ENCODE assay signal across 8 cellular contexts in genomic region chr9:21965401-21965951, GRCh38. TPM values are rescaled to one million over a fixed set of nuclear protein-coding genes. Genes with fewer than 3 reads are reported as not detected.
DNase-seq lines count a peak whose midpoint lies in the region; ATAC-seq and TF ChIP-seq lines count a peak whose summit lies in the region.

No MANE protein-coding gene starts in this region.

- no peaks in the 10 kb centered on the region for H3K9me3 ChIP-seq in Caco-2
- H3K9me3 ChIP-seq in left ventricle myocardium inferior (replicated peaks) = peaks cover 13% of the 10 kb centered on the region
- peaks cover 0 to 4% (median 1%) of the 10 kb centered on the region in 4 donors for H3K9me3 ChIP-seq in sigmoid colon

- no peak overlapping the region for H3K27ac ChIP-seq in left ventricle myocardium inferior (replicated peaks)
- H3K27ac ChIP-seq in sigmoid colon = no peak overlapping the region

- H3K4me1 Mint-ChIP-seq in Caco-2 (ENCODE audit: low read depth, unreplicated experiment) = no peaks in the 10 kb centered on the region
- H3K4me1 Mint-ChIP-seq in activated T-helper 2 cell treated with anti-CD3 and anti-CD28 coated beads, Interferon-gamma antibody, Interleukin-2, Interleukin-4, amounts not matched to agents 10 μg/mL and 5 μg/mL and 100 μg/mL, durations not matched to agents 14 hours and 24 hours and 36 hours (ENCODE audit: low read depth) = peaks cover 25% of the 10 kb centered on the region

- DNase-seq in Caco-2 (peak; percentile 77 to 79), left ventricle myocardium inferior (no peak), sigmoid colon (peak; percentile 70), NCI-H1105 treated with DMSO at 0.1 percent for 48 hours (lab: John Stamatoyannopoulos, UW) (no peak)
- DNase-seq in activated T-helper 2 cell treated with anti-CD3 and anti-CD28 coated beads, Interferon-gamma antibody, Interleukin-2, Interleukin-4, amounts not matched to agents 10 μg/mL and 5 μg/mL and 100 μg/mL, durations not matched to agents 14 hours and 24 hours and 36 hours (ENCODE audit: low spot score) = peak; percentile 44

- H3K9me3 Mint-ChIP-seq in Caco-2 (ENCODE audit: unreplicated experiment) = no peaks in the 10 kb centered on the region
- H3K9me3 Mint-ChIP-seq in activated T-helper 2 cell treated with anti-CD3 and anti-CD28 coated beads, Interferon-gamma antibody, Interleukin-2, Interleukin-4, amounts not matched to agents 10 μg/mL and 5 μg/mL and 100 μg/mL, durations not matched to agents 14 hours and 24 hours and 36 hours = peaks cover 22% of the 10 kb centered on the region

- no peaks in the 10 kb centered on the region for H3K36me3 ChIP-seq in Caco-2 (ENCODE audit: control insufficient read depth, insufficient read depth, low read length)
- H3K36me3 ChIP-seq in left ventricle myocardium inferior = no peaks in the 10 kb centered on the region
- H3K36me3 ChIP-seq in sigmoid colon = no peaks in the 10 kb centered on the region

- BruUV-seq in Caco-2 (replicated peaks; lab: Mats Ljungman, UMichigan) = TSS peak; percentile 59

- 3% methylated on average over 30 of the region's 30 CpGs for WGBS in sigmoid colon, 2 donors

- TF ChIP-seq POLR2A in sigmoid colon (IDR thresholded peaks at IDR 0.05) = no peak

- peak overlapping the region; percentile 66 for H3K4me3 Mint-ChIP-seq in Caco-2 (ENCODE audit: unreplicated experiment)
- peak overlapping the region; percentile 63 for H3K4me3 Mint-ChIP-seq in activated T-helper 2 cell treated with anti-CD3 and anti-CD28 coated beads, Interferon-gamma antibody, Interleukin-2, Interleukin-4, amounts not matched to agents 10 μg/mL and 5 μg/mL and 100 μg/mL, durations not matched to agents 14 hours and 24 hours and 36 hours (ENCODE audit: low read depth)

- POLR2A ChIA-PET in Caco-2 (lab: Charles Lee) = no interaction called here

- H3K27me3 ChIP-seq in Caco-2 (replicated peaks; ENCODE audit: control insufficient read depth, insufficient read depth, low read length) (no peaks in the 10 kb centered on the region), left ventricle myocardium inferior (ENCODE audit: low read depth) (peaks cover 100% of the 10 kb centered on the region), sigmoid colon (peaks cover 51 to 84% (median 77%) of the 10 kb centered on the region in 3 donors)

- peak; percentile 26 to 74 for TF ChIP-seq CTCF in Caco-2 (IDR thresholded peaks at IDR 0.05; ENCODE audit: insufficient read depth in 1 of 2, low read depth in 1 of 2, low read length in 1 of 2, severe bottlenecking in 1 of 2, unreplicated experiment in 1 of 2)
- TF ChIP-seq CTCF in left ventricle myocardium inferior (IDR thresholded peaks at IDR 0.05; ENCODE audit: borderline replicate concordance) = peak; percentile 21
- no peak for TF ChIP-seq CTCF in sigmoid colon (IDR thresholded peaks at IDR 0.05)

- H3K4me3 ChIP-seq in Caco-2 (ENCODE audit: low read depth, low read length) = peak overlapping the region; percentile 59
- H3K4me3 ChIP-seq in left ventricle myocardium inferior = peak overlapping the region; percentile 55
- peak overlapping the region in 2 of 4 donors; percentile 30 to 37 for H3K4me3 ChIP-seq in sigmoid colon

- H3K27ac Mint-ChIP-seq in Caco-2 (ENCODE audit: unreplicated experiment) = no peak overlapping the region
- no peak overlapping the region for H3K27ac Mint-ChIP-seq in activated T-helper 2 cell treated with anti-CD3 and anti-CD28 coated beads, Interferon-gamma antibody, Interleukin-2, Interleukin-4, amounts not matched to agents 10 μg/mL and 5 μg/mL and 100 μg/mL, durations not matched to agents 14 hours and 24 hours and 36 hours

- CTCF ChIA-PET in Caco-2 (lab: Charles Lee) = no interaction called here

- intact Hi-C loops in Caco-2 (cut with micrococcal nuclease; ENCODE audit: unreplicated experiment) (loop anchor here (1.0 to 10.0 kb wide), 2 partner anchors 91 to 152 kb away; no protein-coding TSS in a partner anchor), left ventricle myocardium inferior (cut with micrococcal nuclease) (no loop called here), sigmoid colon (cut with DNase I) (no loop called here)
- intact Hi-C loops in activated T-helper 2 cell treated with anti-CD3 and anti-CD28 coated beads, Interferon-gamma antibody, Interleukin-2, Interleukin-4, amounts not matched to agents 10 μg/mL and 5 μg/mL and 100 μg/mL, durations not matched to agents 14 hours and 24 hours and 36 hours (cut with micrococcal nuclease) = loop anchor here (1.0 to 5.0 kb wide), 4 partner anchors 10 to 482 kb away; partner anchors contain the start of gene DMRTA1

- no peak for TF ChIP-seq EP300 in sigmoid colon (IDR thresholded peaks at IDR 0.05)

- no peaks in the 10 kb centered on the region for H3K27me3 Mint-ChIP-seq in Caco-2 (ENCODE audit: insufficient read depth, unreplicated experiment)
- peaks cover 87% of the 10 kb centered on the region for H3K27me3 Mint-ChIP-seq in activated T-helper 2 cell treated with anti-CD3 and anti-CD28 coated beads, Interferon-gamma antibody, Interleukin-2, Interleukin-4, amounts not matched to agents 10 μg/mL and 5 μg/mL and 100 μg/mL, durations not matched to agents 14 hours and 24 hours and 36 hours (ENCODE audit: low read depth)

- peaks cover 5% of the 10 kb centered on the region for H3K36me3 Mint-ChIP-seq in Caco-2 (ENCODE audit: insufficient read depth, unreplicated experiment)
- peaks cover 26% of the 10 kb centered on the region for H3K36me3 Mint-ChIP-seq in activated T-helper 2 cell treated with anti-CD3 and anti-CD28 coated beads, Interferon-gamma antibody, Interleukin-2, Interleukin-4, amounts not matched to agents 10 μg/mL and 5 μg/mL and 100 μg/mL, durations not matched to agents 14 hours and 24 hours and 36 hours (ENCODE audit: low read depth)

- H3K4me1 ChIP-seq in Caco-2 (no peaks in the 10 kb centered on the region), left ventricle myocardium inferior (peaks cover 27% of the 10 kb centered on the region), sigmoid colon (peaks cover 0 to 27% (median 22%) of the 10 kb centered on the region in 4 donors)

- ATAC-seq in GM19452 (IDR thresholded peaks at IDR 0.05; ENCODE audit: unreplicated experiment) (peak; percentile 77), HG03469 (IDR thresholded peaks at IDR 0.05; ENCODE audit: unreplicated experiment) (peak; percentile 85), GM21526 (IDR thresholded peaks at IDR 0.05; ENCODE audit: low FRiP score, unreplicated experiment) (no peak)

RNA-seq across cellular contexts. Expression of gene CDKN2A, which starts 28.7 kb away (rescaled TPM):
- 46.6 and 48.0 TPM in 2 replicates for total RNA-seq in Caco-2 (2022)
- total RNA-seq in activated T-helper 2 cell treated with anti-CD3 and anti-CD28 coated beads, Interferon-gamma antibody, Interleukin-2, Interleukin-4, amounts not matched to agents 10 μg/mL and 5 μg/mL and 100 μg/mL, durations not matched to agents 14 hours and 24 hours and 36 hours = 5.8 and 7.4 TPM in 2 replicates
- 0.30 TPM for total RNA-seq in left ventricle myocardium inferior
- 1 to 10 TPM; 1.4 to 6.1 (median 3.5) TPM for total RNA-seq in sigmoid colon
- 1 to 10 TPM; 1.7 to 2.5 (median 2.4) TPM for polyA plus RNA-seq in sigmoid colon

RNA-seq across cellular contexts. Expression of gene CDKN2B-AS1, which starts 29.1 kb away (rescaled TPM):
- total RNA-seq in Caco-2 (2022) (1.2 and 2.1 TPM in 2 replicates), left ventricle myocardium inferior (0.30 TPM), sigmoid colon (1 to 10 TPM in 2 of 4 donors, under 1 TPM in 2; 0.49 to 2.0 (median 1.0) TPM)
- 0.82 and 1.1 TPM in 2 replicates for total RNA-seq in activated T-helper 2 cell treated with anti-CD3 and anti-CD28 coated beads, Interferon-gamma antibody, Interleukin-2, Interleukin-4, amounts not matched to agents 10 μg/mL and 5 μg/mL and 100 μg/mL, durations not matched to agents 14 hours and 24 hours and 36 hours
- polyA plus RNA-seq in sigmoid colon = 100 to 1,000 TPM in 2 of 3 donors, 10 to 100 TPM in 1; 31.1 to 264 (median 250) TPM

RNA-seq across cellular contexts. Expression of gene CDKN2B, which starts 43.6 kb away (rescaled TPM):
- total RNA-seq in Caco-2 (2022) = 7.6 and 8.2 TPM in 2 replicates
- 0.62 and 0.69 TPM in 2 replicates for total RNA-seq in activated T-helper 2 cell treated with anti-CD3 and anti-CD28 coated beads, Interferon-gamma antibody, Interleukin-2, Interleukin-4, amounts not matched to agents 10 μg/mL and 5 μg/mL and 100 μg/mL, durations not matched to agents 14 hours and 24 hours and 36 hours
- 0.82 TPM for total RNA-seq in left ventricle myocardium inferior
- 1 to 10 TPM; 3.0 to 6.1 (median 4.5) TPM for total RNA-seq in sigmoid colon
- 100 to 1,000 TPM in 1 of 3 donors, 10 to 100 TPM in 2; 33.7 to 124 (median 84.1) TPM for polyA plus RNA-seq in sigmoid colon

Comparison
In these comparisons a context has a peak if more than half of its experiments do, and no peak if none do; other contexts are left out.
1. DNase-seq: peak in Caco-2 (2 of 2), activated T-helper 2 cell treated with anti-CD3 and anti-CD28 coated beads, Interferon-gamma antibody, Interleukin-2, Interleukin-4, amounts not matched to agents 10 μg/mL and 5 μg/mL and 100 μg/mL, durations not matched to agents 14 hours and 24 hours and 36 hours (single experiment) and sigmoid colon (single experiment); none in left ventricle myocardium inferior (single experiment) and NCI-H1105 treated with DMSO at 0.1 percent for 48 hours (single experiment).
2. CTCF ChIP-seq: peak in Caco-2 (2 of 2) and left ventricle myocardium inferior (single experiment); none in sigmoid colon (0 of 4).
3. intact Hi-C loops: an anchor here in Caco-2 (1.0 to 10.0 kb wide) and activated T-helper 2 cell treated with anti-CD3 and anti-CD28 coated beads, Interferon-gamma antibody, Interleukin-2, Interleukin-4, amounts not matched to agents 10 μg/mL and 5 μg/mL and 100 μg/mL, durations not matched to agents 14 hours and 24 hours and 36 hours (1.0 to 5.0 kb wide); none called in left ventricle myocardium inferior and sigmoid colon.